ENCODE assay signal across 3 cellular contexts in the genomic region with DNA sequence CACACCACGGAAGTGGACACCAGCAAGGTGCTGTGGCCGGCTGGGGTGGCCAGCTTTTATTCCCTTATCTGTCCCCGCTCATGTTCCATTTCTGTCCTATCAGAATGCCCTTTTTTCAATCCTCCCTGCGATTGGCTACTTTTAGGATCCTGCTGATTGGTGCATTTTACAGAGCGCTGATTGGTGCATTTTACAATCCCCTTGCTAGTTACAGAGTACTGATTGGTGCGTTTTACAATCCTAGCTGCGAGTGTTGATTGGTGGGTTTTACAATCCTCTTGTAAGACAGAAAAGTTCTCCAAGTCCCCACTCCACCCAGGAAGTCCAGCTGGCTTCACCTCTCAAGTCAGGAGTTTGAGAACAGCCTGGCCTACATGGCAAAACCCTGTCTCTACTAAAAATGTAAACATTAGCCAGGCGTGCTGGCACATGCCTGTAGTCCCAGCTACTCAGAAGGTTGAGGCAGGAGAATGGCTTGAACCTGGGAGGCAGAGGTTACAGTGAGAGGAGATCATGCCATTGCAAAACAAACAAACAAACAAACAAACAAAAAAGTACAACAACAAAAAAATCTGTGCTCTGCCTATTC. TPM values are rescaled to one million over a fixed set of nuclear protein-coding genes. Genes with fewer than 3 reads are reported as not detected.
"Had no signal": no experiment of that assay in that cellular context is flagged by ENCODE, and none has a peak within 500 bp of the region (broad histone marks: within the 10 kb centered on the region; RNA-seq: fewer than 3 reads in every experiment).

No MANE protein-coding gene starts in this region.

RNA-seq across cellular contexts. Expression of gene HEYL, which starts 37.7 kb away (rescaled TPM):
- total RNA-seq: OCI-LY7, RPMI7951, SK-MEL-5 had no signal
